6 cellular contexts compared by ENCODE assay signal in the genomic region with DNA sequence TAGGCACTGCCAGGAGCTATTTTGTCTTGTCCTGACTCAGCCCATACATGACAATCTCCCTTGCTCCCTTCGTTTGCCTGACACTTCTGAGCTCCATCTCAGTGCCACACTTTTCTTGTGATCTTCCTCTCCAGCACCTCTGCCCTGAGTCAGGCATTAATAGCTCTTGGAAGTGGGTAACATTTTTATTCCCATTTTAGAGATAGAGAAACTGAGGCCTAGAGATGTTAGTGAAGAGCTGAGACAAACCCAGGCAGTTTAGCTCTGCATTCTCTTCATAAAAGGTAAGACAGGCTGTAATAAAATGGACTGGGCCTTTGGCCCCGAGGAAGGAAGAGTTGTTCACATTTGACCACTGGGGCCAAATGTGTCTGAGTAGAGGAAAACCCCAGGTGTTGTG.
"Had no signal": no experiment of that assay in that cellular context is flagged by ENCODE, and none has a peak within 500 bp of the region (broad histone marks: within the 10 kb centered on the region; RNA-seq: fewer than 3 reads in every experiment).

No MANE protein-coding gene starts in this region.

- DNase-seq: IMR-90, KBM-7, KG1 had no signal

- H3K4me2 ChIP-seq: KMS-11 had no signal

- H3K27ac ChIP-seq: HL-60, KMS-11 had no signal

- H3K9ac ChIP-seq: KMS-11 had no signal

- FAIRE-seq: HTR-8/SVneo had no signal
